ENCODE assay signal across 21 cellular contexts in genomic region chr5:132759114-132760042, GRCh38. TPM values are rescaled to one million over a fixed set of nuclear protein-coding genes. Genes with fewer than 3 reads are reported as not detected.
DNase-seq lines count a peak whose midpoint lies in the region; ATAC-seq, FAIRE-seq and TF ChIP-seq lines count a peak whose summit lies in the region.
"Had no signal": no experiment of that assay in that cellular context is flagged by ENCODE, and none has a peak within 500 bp of the region (broad histone marks: within the 10 kb centered on the region; RNA-seq: fewer than 3 reads in every experiment).

No MANE protein-coding gene starts in this region.

- H3T11ph ChIP-seq in H9 (ENCODE audit: low read length) = no peak overlapping the region

- H2BK5ac ChIP-seq in H9 (ENCODE audit: insufficient read length, low read length) = no peak overlapping the region

- H3K79me2 ChIP-seq in H9 (ENCODE audit: insufficient read depth, low read length) = no peaks in the 10 kb centered on the region

- DNase-seq in activated T-cell treated with anti-CD3 and anti-CD28 coated beads, Interleukin-2, amount 50 U/mL, for 24 hours = peak; percentile 26
- DNase-seq in activated T-cell treated with anti-CD3 and anti-CD28 coated beads for 4 hours (no peak), NCI-H526 (lab: John Stamatoyannopoulos, UW) (peak; percentile 35 to 51), islet precursor cell (peak; percentile 93), transverse colon (peak; percentile 5), RCC 7860 (ENCODE audit: low spot score) (no peak), H9 (no peak)
- DNase-seq: cortex of kidney; DMS79; foreskin melanocyte; NCI-H187 treated with DMSO at 0.1 percent for 48 hours; NCI-H446 treated with DMSO at 0.1 percent for 48 hours; nephron progenitor cell; SHP77 treated with DMSO at 0.1 percent for 48 hours; spleen; stimulated activated CD4-positive, alpha-beta T cell treated with anti-CD3 and anti-CD28 coated beads, Interleukin-4, amount 100 ng/mL, for 4 hours; T-helper 1 cell had no signal

- H2BK12ac ChIP-seq in H9 (ENCODE audit: insufficient read length, low read depth, low read length) = no peak overlapping the region

- H3K79me1 ChIP-seq in H9 (ENCODE audit: insufficient read depth, low read depth, low read length, poor library complexity, severe bottlenecking) = no peaks in the 10 kb centered on the region

- TF ChIP-seq POLR2A in transverse colon (IDR thresholded peaks at IDR 0.05) = no peak

- TF ChIP-seq CTCF in transverse colon (IDR thresholded peaks at IDR 0.05) (no peak), H9 (conservative IDR thresholded peaks at IDR 0.05) (no peak)

- no peak overlapping the region for H2AFZ ChIP-seq in H9 (ENCODE audit: low read length)

- peaks cover 8% of the 10 kb centered on the region for H3K4me1 Mint-ChIP-seq in activated T-cell treated with anti-CD3 and anti-CD28 coated beads, Interleukin-2, amount 50 U/mL, for 24 hours (ENCODE audit: low read depth)
- peaks cover 14 to 16% of the 10 kb centered on the region in 2 experiments for H3K4me1 Mint-ChIP-seq in H9
- H3K4me1 Mint-ChIP-seq: brain had no signal

- H3K9me3 Mint-ChIP-seq in activated T-cell treated with anti-CD3 and anti-CD28 coated beads, Interleukin-2, amount 50 U/mL, for 24 hours = no peaks in the 10 kb centered on the region
- H3K9me3 Mint-ChIP-seq in H9 = no peaks in the 10 kb centered on the region
- H3K9me3 Mint-ChIP-seq: brain, mesothelial cell of epicardium, nephron progenitor cell had no signal

- H4K5ac ChIP-seq in H9 (ENCODE audit: insufficient read length, low read depth, low read length) = no peak overlapping the region

- no peak overlapping the region for H3K56ac ChIP-seq in H9 (ENCODE audit: insufficient read length, low read depth, low read length)

- H3K4me1 ChIP-seq in transverse colon (no peaks in the 10 kb centered on the region), H9 (ENCODE audit: insufficient read depth, low read length) (no peaks in the 10 kb centered on the region)
- H3K4me1 ChIP-seq: spleen had no signal

- in situ Hi-C loops in transverse colon (cut with MboI; ENCODE audit: low pct_ligation_motif_present in 1 of 4, low pct_unique_long_range_greater_than_20kb in 1 of 4, low sequenced_read_pairs in 3 of 4) = no loop called here

- no peaks in the 10 kb centered on the region for H3K9me3 ChIP-seq in transverse colon
- H3K9me3 ChIP-seq in H9 (ENCODE audit: control insufficient read depth, low read depth, low read length) = no peaks in the 10 kb centered on the region
- H3K9me3 ChIP-seq: spleen had no signal

- no peak overlapping the region for H4K91ac ChIP-seq in H9 (ENCODE audit: insufficient read length, low read depth, low read length)

- no peak overlapping the region for H4K8ac ChIP-seq in H9 (replicated peaks; ENCODE audit: insufficient read length, low read depth, low read length)

- FAIRE-seq in RCC 7860 (lab: Jason Lieb, UNC) = no peak

- no peak for TF ChIP-seq EP300 in transverse colon (IDR thresholded peaks at IDR 0.05; ENCODE audit: low read depth)

- intact Hi-C loops in transverse colon (cut with DNase I; ENCODE audit: low total_unique reads) = no loop called here

- H2BK120ac ChIP-seq in H9 (ENCODE audit: low read depth, low read length, poor library complexity, severe bottlenecking) = no peak overlapping the region

- peaks cover 2% of the 10 kb centered on the region for H4K20me1 ChIP-seq in H9 (ENCODE audit: control insufficient read depth, insufficient read depth, insufficient read length)

- H2BK15ac ChIP-seq in H9 (ENCODE audit: low read depth, low read length) = no peak overlapping the region

- H3K36me3 Mint-ChIP-seq in activated T-cell treated with anti-CD3 and anti-CD28 coated beads, Interleukin-2, amount 50 U/mL, for 24 hours (ENCODE audit: low read depth) = peaks cover 22% of the 10 kb centered on the region
- H3K36me3 Mint-ChIP-seq in H9 (ENCODE audit: insufficient read depth in 1 of 3, low read depth in 3 of 3) = peaks cover 5 to 35% (median 17%) of the 10 kb centered on the region in 3 experiments; a peak in 6 of 7 replicates

- no peak overlapping the region for H3K18ac ChIP-seq in H9 (ENCODE audit: insufficient read length, low read depth, low read length)

- H3K27me3 ChIP-seq in transverse colon (no peaks in the 10 kb centered on the region), H9 (ENCODE audit: insufficient read depth, low read length) (no peaks in the 10 kb centered on the region)
- H3K27me3 ChIP-seq: spleen had no signal

- H3K36me3 ChIP-seq in transverse colon = peaks cover 0 to 12% (median 5%) of the 10 kb centered on the region in 4 donors

- 92 to 100% methylated on average over 1 to 13 of the region's 13 CpGs for WGBS in transverse colon (ENCODE audit: low coverage in 1 of 2), 2 donors
- WGBS in H9 (ENCODE audit: extremely low coverage, insufficient read length, low lambda C conversion rate) = no CpG with 5 or more reads among the region's 13 CpGs

- ATAC-seq in GM21723 (IDR thresholded peaks at IDR 0.05; ENCODE audit: unreplicated experiment) = no peak

- H3K4me3 ChIP-seq in transverse colon = no peak overlapping the region
- H3K4me3 ChIP-seq: spleen had no signal

- no peak overlapping the region for H2BK20ac ChIP-seq in H9 (ENCODE audit: low read depth, low read length, poor library complexity, severe bottlenecking)

- no peak overlapping the region for H3K27ac ChIP-seq in transverse colon
- H3K27ac ChIP-seq in H9 (ENCODE audit: insufficient read length, low read depth, low read length) = no peak overlapping the region
- H3K27ac ChIP-seq: spleen had no signal

- H3K4ac ChIP-seq in H9 (ENCODE audit: low read depth, low read length) = no peak overlapping the region

- H3K23me2 ChIP-seq in H9 (ENCODE audit: insufficient read length, low read depth, low read length, poor library complexity, severe bottlenecking) = no peaks in the 10 kb centered on the region

- H3K4me2 ChIP-seq in H9 (ENCODE audit: insufficient read depth, insufficient read length, low read length) = no peak overlapping the region

- H3K4me3 Mint-ChIP-seq in activated T-cell treated with anti-CD3 and anti-CD28 coated beads, Interleukin-2, amount 50 U/mL, for 24 hours = no peak overlapping the region
- no peak overlapping the region; a peak in 1 of 5 replicates for H3K4me3 Mint-ChIP-seq in H9
- H3K4me3 Mint-ChIP-seq: brain, mesothelial cell of epicardium, nephron progenitor cell had no signal

- no peak overlapping the region for H3K14ac ChIP-seq in H9 (ENCODE audit: insufficient read depth, low read length)

- no peak overlapping the region for H2AK5ac ChIP-seq in H9 (ENCODE audit: insufficient read length, low read length)

- H3K27ac Mint-ChIP-seq in activated T-cell treated with anti-CD3 and anti-CD28 coated beads, Interleukin-2, amount 50 U/mL, for 24 hours = peak overlapping the region; percentile 42
- H3K27ac Mint-ChIP-seq in H9 = no peak overlapping the region; a peak in 1 of 7 replicates
- H3K27ac Mint-ChIP-seq: brain, mesothelial cell of epicardium, nephron progenitor cell had no signal

- H3K23ac ChIP-seq in H9 (ENCODE audit: insufficient read length, low read depth, low read length) = no peak overlapping the region

- no peaks in the 10 kb centered on the region for H3K27me3 Mint-ChIP-seq in activated T-cell treated with anti-CD3 and anti-CD28 coated beads, Interleukin-2, amount 50 U/mL, for 24 hours
- no peaks in the 10 kb centered on the region; the same call in 1 of the 2 replicates for H3K27me3 Mint-ChIP-seq in H9 (ENCODE audit: low read depth)

- H3K9ac ChIP-seq in H9 (ENCODE audit: extremely low read depth, insufficient read length, low read length) = no peak overlapping the region

RNA-seq across cellular contexts. Expression of gene CCNI2, which starts 12.2 kb away (rescaled TPM):
- total RNA-seq in transverse colon = 10 to 100 TPM in 1 of 4 donors, 1 to 10 TPM in 3; 3.0 to 13.0 (median 7.1) TPM
- total RNA-seq in H9 (2021) = 0.57 and 0.90 TPM in 2 replicates
- total RNA-seq: pulmonary artery endothelial cell had no signal

RNA-seq across cellular contexts. Expression of gene SEPTIN8, which starts 17.7 kb away (rescaled TPM):
- 10 to 100 TPM; 38.4 to 70.7 (median 53.5) TPM for total RNA-seq in transverse colon
- total RNA-seq in H9 (2021) = 36.0 and 38.2 TPM in 2 replicates

RNA-seq across cellular contexts. Expression of gene KIF3A, which starts 22.0 kb away (rescaled TPM):
- total RNA-seq in transverse colon = 1 to 10 TPM; 1.9 to 7.0 (median 2.8) TPM
- total RNA-seq in H9 (2021) = 12.9 and 13.2 TPM in 2 replicates

RNA-seq across cellular contexts. Expression of gene SOWAHA, which starts 53.7 kb away (rescaled TPM):
- total RNA-seq in transverse colon = 10 to 100 TPM; 35.2 to 93.5 (median 76.0) TPM
- total RNA-seq in H9 (2021) = 0.20 and 0.31 TPM in 2 replicates
- total RNA-seq: pulmonary artery endothelial cell, spleen had no signal

Comparison
In these comparisons a context has a peak if more than half of its experiments do, and no peak if none do; other contexts are left out.
1. DNase-seq: peak in activated T-cell treated with anti-CD3 and anti-CD28 coated beads, Interleukin-2, amount 50 U/mL, for 24 hours (single experiment), NCI-H526 (2 of 2), islet precursor cell (single experiment) and transverse colon (single experiment); none in activated T-cell treated with anti-CD3 and anti-CD28 coated beads for 4 hours (single experiment), RCC 7860 (single experiment) and H9 (single experiment).